In genomic region chr19:27795369-27795768, GRCh38 we compare ENCODE assay signal across 10 cellular contexts.
DNase-seq lines count a peak whose midpoint lies in the region; ATAC-seq, FAIRE-seq and TF ChIP-seq lines count a peak whose summit lies in the region.
"Had no signal": no experiment of that assay in that cellular context is flagged by ENCODE, and none has a peak within 500 bp of the region (broad histone marks: within the 10 kb centered on the region; RNA-seq: fewer than 3 reads in every experiment).

No MANE protein-coding gene starts in this region.

- H3K4me1 ChIP-seq in DOHH2 (ENCODE audit: control insufficient read depth, low read length) (peaks cover 28% of the 10 kb centered on the region), KMS-11 (ENCODE audit: low read depth, poor library complexity, severe bottlenecking) (peaks cover 13% of the 10 kb centered on the region), astrocyte (ENCODE audit: insufficient read depth, low read length) (peaks cover 6% of the 10 kb centered on the region), mesenchymal stem cell (ENCODE audit: control insufficient read depth, insufficient read depth, low read depth, low read length) (peaks cover 15% of the 10 kb centered on the region)

- H4K20me1 ChIP-seq in DOHH2 (ENCODE audit: control insufficient read depth, insufficient read depth, low read depth, low read length) (peaks cover 13% of the 10 kb centered on the region; the same call in 1 of the 2 replicates), KMS-11 (ENCODE audit: insufficient read depth) (no peaks in the 10 kb centered on the region; the same call in 1 of the 2 replicates), astrocyte (ENCODE audit: insufficient read depth, low read length) (peaks cover 42% of the 10 kb centered on the region), neural cell (ENCODE audit: insufficient read depth) (no peaks in the 10 kb centered on the region)

- H3K9ac ChIP-seq in KMS-11 (no peak overlapping the region), astrocyte (ENCODE audit: low read length) (no peak overlapping the region), neural cell (ENCODE audit: low read length) (peak overlapping the region; percentile 81), mesenchymal stem cell (ENCODE audit: low read length) (no peak overlapping the region)

- no peak overlapping the region for H2BK12ac ChIP-seq in mesenchymal stem cell (ENCODE audit: low read length in 2 of 2)

- WGBS in mesenchymal stem cell = 97% methylated on average over 2 of the region's 2 CpGs

- H3K9me3 ChIP-seq in DOHH2 (ENCODE audit: control insufficient read depth, insufficient read depth, low read length) (no peaks in the 10 kb centered on the region), astrocyte (ENCODE audit: insufficient read depth, low read depth, low read length) (no peaks in the 10 kb centered on the region), neural cell (ENCODE audit: low read length) (no peaks in the 10 kb centered on the region), mesenchymal stem cell (ENCODE audit: control insufficient read depth, low read length) (no peaks in the 10 kb centered on the region)
- H3K9me3 ChIP-seq: thyroid gland had no signal

- no peak for DNase-seq in astrocyte (ENCODE audit: low read depth)
- DNase-seq in mesenchymal stem cell = no peak
- DNase-seq in NCI-H128 (lab: John Stamatoyannopoulos, UW; ENCODE audit: unreplicated experiment) = no peak
- DNase-seq: thyroid gland had no signal

- TF ChIP-seq EP300 in neural cell (conservative IDR thresholded peaks at IDR 0.05; ENCODE audit: poor library complexity, severe bottlenecking) = no peak

- no peak overlapping the region for H3K23ac ChIP-seq in mesenchymal stem cell (ENCODE audit: low read length in 2 of 2)

- H3K79me1 ChIP-seq in mesenchymal stem cell (replicated peaks; ENCODE audit: low read length, poor library complexity, severe bottlenecking) = peaks cover 20% of the 10 kb centered on the region

- H2AFZ ChIP-seq in KMS-11 (ENCODE audit: low read depth) (no peak overlapping the region), astrocyte (ENCODE audit: low read depth, low read length) (no peak overlapping the region), neural cell (ENCODE audit: low read depth, low read length) (no peak overlapping the region), mesenchymal stem cell (ENCODE audit: low read depth, low read length) (no peak overlapping the region)

- H3K27ac ChIP-seq in DOHH2 (ENCODE audit: low read depth, low read length) = no peak overlapping the region
- no peak overlapping the region for H3K27ac ChIP-seq in KMS-11
- H3K27ac ChIP-seq in astrocyte (ENCODE audit: low read depth, low read length) = no peak overlapping the region
- H3K27ac ChIP-seq in neural cell (ENCODE audit: low read length) = no peak overlapping the region
- no peak overlapping the region for H3K27ac ChIP-seq in mesenchymal stem cell (ENCODE audit: low read length, poor library complexity, severe bottlenecking)
- H3K27ac ChIP-seq: thyroid gland had no signal

- H4K8ac ChIP-seq in mesenchymal stem cell (ENCODE audit: low read length) = no peak overlapping the region

- H3F3A ChIP-seq in DOHH2 (ENCODE audit: control insufficient read depth, insufficient read depth) (peaks cover 9% of the 10 kb centered on the region; the same call in 1 of the 2 replicates), neural cell (ENCODE audit: insufficient read depth, low read length, poor library complexity, severe bottlenecking) (no peaks in the 10 kb centered on the region)

- no peak overlapping the region for H4K91ac ChIP-seq in mesenchymal stem cell (ENCODE audit: low read length)

- H2BK15ac ChIP-seq in mesenchymal stem cell (ENCODE audit: low read depth, poor library complexity, severe bottlenecking) = no peak overlapping the region

- ATAC-seq in HG03139 (IDR thresholded peaks at IDR 0.05; ENCODE audit: unreplicated experiment) = no peak

- H3K27ac Mint-ChIP-seq in astrocyte (ENCODE audit: unreplicated experiment) = no peak overlapping the region

- no peak overlapping the region for H2AK5ac ChIP-seq in mesenchymal stem cell (ENCODE audit: low read length, severe bottlenecking)

- H3K4me2 ChIP-seq in DOHH2 (ENCODE audit: low read length) = peak overlapping the region; percentile 84
- H3K4me2 ChIP-seq in KMS-11 = peak overlapping the region; percentile 64; the same call in 1 of the 2 replicates
- peak overlapping the region; percentile 100 for H3K4me2 ChIP-seq in astrocyte (ENCODE audit: low read length)
- peak overlapping the region; percentile 77 for H3K4me2 ChIP-seq in neural cell (ENCODE audit: low read length)
- H3K4me2 ChIP-seq in mesenchymal stem cell (ENCODE audit: low read length, poor library complexity, severe bottlenecking) = no peak overlapping the region

- peaks cover 2% of the 10 kb centered on the region for H3K4me1 Mint-ChIP-seq in astrocyte (ENCODE audit: low read depth, unreplicated experiment)

- no peak overlapping the region for H2BK5ac ChIP-seq in mesenchymal stem cell (ENCODE audit: low read depth, low read length, poor library complexity, severe bottlenecking)

- H3K79me2 ChIP-seq in DOHH2 (ENCODE audit: control insufficient read depth, low read length) = peaks cover 92% of the 10 kb centered on the region
- H3K79me2 ChIP-seq in KMS-11 (ENCODE audit: insufficient read depth, low read depth) = peaks cover 45% of the 10 kb centered on the region
- H3K79me2 ChIP-seq in astrocyte (ENCODE audit: insufficient read depth, low read length) = peaks cover 65% of the 10 kb centered on the region
- H3K79me2 ChIP-seq in neural cell (replicated peaks; ENCODE audit: insufficient read depth, low read length) = peaks cover 43% of the 10 kb centered on the region

- no peak overlapping the region for H3K4ac ChIP-seq in mesenchymal stem cell (ENCODE audit: low read depth in 1 of 2, low read length in 2 of 2)

- H2BK120ac ChIP-seq in mesenchymal stem cell (ENCODE audit: low read depth, low read length) = no peak overlapping the region

- TF ChIP-seq CTCF in DOHH2 (IDR thresholded peaks at IDR 0.05; ENCODE audit: low read depth, low read length, poor library complexity, severe bottlenecking) (no peak), KMS-11 (conservative IDR thresholded peaks at IDR 0.05; ENCODE audit: low read depth, low read length) (no peak), astrocyte (IDR thresholded peaks at IDR 0.05; ENCODE audit: insufficient read depth, low read depth, low read length) (no peak), neural cell (IDR thresholded peaks at IDR 0.05; ENCODE audit: poor library complexity, severe bottlenecking) (no peak)

- H3K9me2 ChIP-seq in DOHH2 (replicated peaks; ENCODE audit: control insufficient read depth, low read length) = no peaks in the 10 kb centered on the region
- H3K9me2 ChIP-seq in neural cell (ENCODE audit: insufficient read depth, low read length) = no peaks in the 10 kb centered on the region

- H3K4me3 ChIP-seq in DOHH2 (ENCODE audit: low read length) = peak overlapping the region; percentile 96
- H3K4me3 ChIP-seq in KMS-11 (IDR thresholded peaks at IDR 0.05; ENCODE audit: insufficient read depth, low read depth, low read length) = no peak overlapping the region
- no peak overlapping the region for H3K4me3 ChIP-seq in astrocyte (ENCODE audit: insufficient read depth, low read depth, low read length)
- peak overlapping the region; percentile 97 for H3K4me3 ChIP-seq in neural cell (ENCODE audit: low read length)
- H3K4me3 ChIP-seq in mesenchymal stem cell (ENCODE audit: insufficient read depth in 1 of 2, low read depth in 1 of 2, low read length in 2 of 2) = peak overlapping the region in 1 of 2 experiments; percentile 97

- no peak for FAIRE-seq in astrocyte (lab: Jason Lieb, UNC)
- FAIRE-seq: RCC 7860 had no signal

- H3K36me3 Mint-ChIP-seq in astrocyte (ENCODE audit: low read depth, unreplicated experiment) = peaks cover 7% of the 10 kb centered on the region

- H3K36me3 ChIP-seq in DOHH2 (ENCODE audit: control insufficient read depth, low read length) (peaks cover 52% of the 10 kb centered on the region), KMS-11 (ENCODE audit: insufficient read depth) (no peaks in the 10 kb centered on the region), astrocyte (ENCODE audit: insufficient read depth, low read length) (peaks cover 5% of the 10 kb centered on the region), neural cell (ENCODE audit: insufficient read depth, low read length) (no peaks in the 10 kb centered on the region), mesenchymal stem cell (ENCODE audit: control insufficient read depth in 1 of 2, insufficient read depth in 2 of 2, low read depth in 1 of 2, low read length in 2 of 2) (peaks cover 7 to 13% of the 10 kb centered on the region in 2 experiments)

- H3K14ac ChIP-seq in mesenchymal stem cell (ENCODE audit: low read length in 2 of 2) = no peak overlapping the region

- H3K9me3 Mint-ChIP-seq in astrocyte (ENCODE audit: unreplicated experiment) = no peaks in the 10 kb centered on the region
- H3K9me3 Mint-ChIP-seq: central memory CD8-positive, alpha-beta T cell had no signal

- no peak overlapping the region for H3K4me3 Mint-ChIP-seq in astrocyte (ENCODE audit: unreplicated experiment)

- H3K27me3 ChIP-seq in DOHH2 (ENCODE audit: control insufficient read depth, low read length) (no peaks in the 10 kb centered on the region), KMS-11 (ENCODE audit: insufficient read depth, low read depth) (no peaks in the 10 kb centered on the region), astrocyte (ENCODE audit: insufficient read depth, low read length) (no peaks in the 10 kb centered on the region), neural cell (ENCODE audit: insufficient read depth, low read depth, low read length) (no peaks in the 10 kb centered on the region), mesenchymal stem cell (ENCODE audit: control insufficient read depth in 1 of 2, insufficient read depth in 1 of 2, low read length in 2 of 2) (no peaks in the 10 kb centered on the region)
- H3K27me3 ChIP-seq: thyroid gland had no signal

- no peaks in the 10 kb centered on the region for H3K27me3 Mint-ChIP-seq in astrocyte (ENCODE audit: low read depth, unreplicated experiment)
- H3K27me3 Mint-ChIP-seq: central memory CD8-positive, alpha-beta T cell had no signal

- no peak for TF ChIP-seq RAD21 in neural cell (conservative IDR thresholded peaks at IDR 0.05)

- no peak overlapping the region for H3K18ac ChIP-seq in mesenchymal stem cell (ENCODE audit: low read depth in 1 of 2, low read length in 2 of 2)

Comparison
In these comparisons a context has a peak if more than half of its experiments do, and no peak if none do; other contexts are left out.
1. H3K4me3 ChIP-seq: peak in DOHH2 (single experiment) and neural cell (single experiment); none in KMS-11 (single experiment) and astrocyte (single experiment).